In genomic region chr1:58290685-58291372, GRCh38 we compare ENCODE assay signal across 12 cellular contexts.
A peak's percentile ranks its signal among the peaks of the same experiment; 100 is the strongest.
DNase-seq lines count a peak whose midpoint lies in the region; ATAC-seq, FAIRE-seq and TF ChIP-seq lines count a peak whose summit lies in the region.
"Had no signal": no experiment of that assay in that cellular context is flagged by ENCODE, and none has a peak within 500 bp of the region (broad histone marks: within the 10 kb centered on the region; RNA-seq: fewer than 3 reads in every experiment).

No MANE protein-coding gene starts in this region.

- TF ChIP-seq POLR2A in Peyer's patch (IDR thresholded peaks at IDR 0.05), result no peak

- no peak overlapping the region for H3K27ac ChIP-seq in Peyer's patch

- no peak overlapping the region for H3K4me3 Mint-ChIP-seq in mesothelial cell of epicardium
- H3K4me3 Mint-ChIP-seq: activated CD4-positive, alpha-beta T cell treated with anti-CD3 and anti-CD28 coated beads, Interleukin-2, amount 10 ng/mL, durations not matched to agents 24 days and 14 days; central memory CD8-positive, alpha-beta T cell; stimulated activated naive B cell treated with anti-CD40 and anti-IgM and Interleukin-4, amounts not matched to agents 10 μg/mL and 1 μg/mL and 100 μg/mL, for 72 hours had no signal

- H3K36me3 Mint-ChIP-seq in mesothelial cell of epicardium, result no peaks in the 10 kb centered on the region

- TF ChIP-seq CTCF in bronchial epithelial cell (IDR thresholded peaks at IDR 0.05; ENCODE audit: insufficient read depth, low read length, severe bottlenecking) (no peak), mesothelial cell of epicardium (IDR thresholded peaks at IDR 0.05; ENCODE audit: unreplicated experiment) (no peak), Peyer's patch (IDR thresholded peaks at IDR 0.05) (no peak)

- DNase-seq in EL (peak; percentile 10), LoVo (ENCODE audit: low spot score) (peak; percentile 37), bronchial epithelial cell (ENCODE audit: low read depth) (peak; percentile 4), mesothelial cell of epicardium (ENCODE audit: low spot score in 2 of 2, unreplicated experiment in 2 of 2) (peak; percentile 33 to 65), Peyer's patch (no peak), DMS79 (lab: John Stamatoyannopoulos, UW) (no peak), NCI-H748 (lab: John Stamatoyannopoulos, UW; ENCODE audit: unreplicated experiment) (no peak)
- DNase-seq: activated CD4-positive, alpha-beta T cell treated with anti-CD3 and anti-CD28 coated beads, Interleukin-2, amount 10 ng/mL, durations not matched to agents 24 days and 14 days; NCI-H82; stimulated activated naive B cell treated with anti-CD40 and anti-IgM and Interleukin-4, amounts not matched to agents 10 μg/mL and 1 μg/mL and 100 μg/mL, for 72 hours had no signal

- H3K27ac Mint-ChIP-seq in mesothelial cell of epicardium, result no peak overlapping the region
- H3K27ac Mint-ChIP-seq: activated CD4-positive, alpha-beta T cell treated with anti-CD3 and anti-CD28 coated beads, Interleukin-2, amount 10 ng/mL, durations not matched to agents 24 days and 14 days; stimulated activated naive B cell treated with anti-CD40 and anti-IgM and Interleukin-4, amounts not matched to agents 10 μg/mL and 1 μg/mL and 100 μg/mL, for 72 hours had no signal

- FAIRE-seq in bronchial epithelial cell (lab: Jason Lieb, UNC), result no peak

- no peak overlapping the region for H3K4me3 ChIP-seq in bronchial epithelial cell (ENCODE audit: low read depth, low read length)
- no peak overlapping the region for H3K4me3 ChIP-seq in Peyer's patch

- H3K4me1 Mint-ChIP-seq in mesothelial cell of epicardium, result no peaks in the 10 kb centered on the region
- H3K4me1 Mint-ChIP-seq: activated CD4-positive, alpha-beta T cell treated with anti-CD3 and anti-CD28 coated beads, Interleukin-2, amount 10 ng/mL, durations not matched to agents 24 days and 14 days; central memory CD8-positive, alpha-beta T cell; stimulated activated naive B cell treated with anti-CD40 and anti-IgM and Interleukin-4, amounts not matched to agents 10 μg/mL and 1 μg/mL and 100 μg/mL, for 72 hours had no signal

- peaks cover 12% of the 10 kb centered on the region for H3K27me3 Mint-ChIP-seq in mesothelial cell of epicardium (ENCODE audit: low read depth)
- H3K27me3 Mint-ChIP-seq: central memory CD8-positive, alpha-beta T cell; stimulated activated naive B cell treated with anti-CD40 and anti-IgM and Interleukin-4, amounts not matched to agents 10 μg/mL and 1 μg/mL and 100 μg/mL, for 72 hours had no signal

- H3K4me1 ChIP-seq in Peyer's patch, result no peaks in the 10 kb centered on the region

- peaks cover 6% of the 10 kb centered on the region for H3K9me3 Mint-ChIP-seq in mesothelial cell of epicardium
- H3K9me3 Mint-ChIP-seq: activated CD4-positive, alpha-beta T cell treated with anti-CD3 and anti-CD28 coated beads, Interleukin-2, amount 10 ng/mL, durations not matched to agents 24 days and 14 days; central memory CD8-positive, alpha-beta T cell had no signal

- no peaks in the 10 kb centered on the region for H3K36me3 ChIP-seq in bronchial epithelial cell (ENCODE audit: control insufficient read depth, insufficient read depth, low read length)
- H3K36me3 ChIP-seq in Peyer's patch, result no peaks in the 10 kb centered on the region

- no peak for ATAC-seq in GM18858 (IDR thresholded peaks at IDR 0.05; ENCODE audit: unreplicated experiment)
- ATAC-seq: stimulated activated naive B cell treated with anti-CD40 and anti-IgM and Interleukin-4, amounts not matched to agents 10 μg/mL and 1 μg/mL and 100 μg/mL, for 72 hours had no signal

- no peaks in the 10 kb centered on the region for H3K27me3 ChIP-seq in bronchial epithelial cell (ENCODE audit: control insufficient read depth, insufficient read depth, low read length)
- no peaks in the 10 kb centered on the region for H3K27me3 ChIP-seq in Peyer's patch

- no peaks in the 10 kb centered on the region for H3K9me3 ChIP-seq in Peyer's patch

Comparison
In these comparisons a context has a peak if more than half of its experiments do, and no peak if none do; other contexts are left out.
1. DNase-seq: peak in EL (single experiment), LoVo (single experiment), bronchial epithelial cell (single experiment) and mesothelial cell of epicardium (2 of 2); none in Peyer's patch (0 of 3), DMS79 (single experiment) and NCI-H748 (single experiment).